In genomic region chr11:37967635-37968034, GRCh38 we compare ENCODE assay signal across 24 cellular contexts.
"Had no signal": no experiment of that assay in that cellular context is flagged by ENCODE, and none has a peak within 500 bp of the region (broad histone marks: within the 10 kb centered on the region; RNA-seq: fewer than 3 reads in every experiment).

No MANE protein-coding gene starts in this region.

- H3K4me1 ChIP-seq: heart right ventricle, parathyroid adenoma, psoas muscle, stomach, transverse colon, uterus had no signal

- H3K27ac ChIP-seq: heart right ventricle, parathyroid adenoma, psoas muscle, skin epidermis, stomach, thoracic aorta, transverse colon, uterus had no signal

- DNase-seq: cerebellar nuclear complex; effector CD4-positive, alpha-beta T cell; heart right ventricle; hypothalamus; islet precursor cell; mesenchymal stem cell; naive B cell; psoas muscle; retina; stimulated activated CD4-positive, alpha-beta T cell treated with anti-CD3 and anti-CD28 coated beads, Interleukin-2, amount 100 ng/mL, for 24 hours; stimulated activated CD4-positive, alpha-beta T cell treated with anti-CD3 and anti-CD28 coated beads, Interleukin-4, amount 100 ng/mL, for 4 hours; stimulated activated naive B cell treated with anti-CD40 and anti-IgM and Interleukin-4, amounts not matched to agents 10 μg/mL and 1 μg/mL and 100 μg/mL, for 72 hours; stomach; substantia nigra; transverse colon; uterus had no signal

- H3K4me3 ChIP-seq: heart right ventricle, lung, psoas muscle, skin epidermis, stomach, thoracic aorta, transverse colon, uterus had no signal

- FAIRE-seq: colon, frontal cortex had no signal

- H3K9ac ChIP-seq: parathyroid adenoma had no signal

- ATAC-seq: heart right ventricle; left lobe of liver; psoas muscle; sciatic nerve; stimulated activated naive B cell treated with anti-CD40 and anti-IgM and Interleukin-4, amounts not matched to agents 10 μg/mL and 1 μg/mL and 100 μg/mL, for 72 hours had no signal

- H2AFZ ChIP-seq: parathyroid adenoma had no signal

- H3K79me2 ChIP-seq: parathyroid adenoma had no signal

- H3K27me3 ChIP-seq: heart right ventricle, stomach, transverse colon, uterus had no signal

- H3K36me3 ChIP-seq: heart right ventricle, stomach, thoracic aorta, transverse colon, uterus had no signal

- H3K9me3 ChIP-seq: psoas muscle, thoracic aorta, transverse colon, uterus had no signal
